In the genomic region with DNA sequence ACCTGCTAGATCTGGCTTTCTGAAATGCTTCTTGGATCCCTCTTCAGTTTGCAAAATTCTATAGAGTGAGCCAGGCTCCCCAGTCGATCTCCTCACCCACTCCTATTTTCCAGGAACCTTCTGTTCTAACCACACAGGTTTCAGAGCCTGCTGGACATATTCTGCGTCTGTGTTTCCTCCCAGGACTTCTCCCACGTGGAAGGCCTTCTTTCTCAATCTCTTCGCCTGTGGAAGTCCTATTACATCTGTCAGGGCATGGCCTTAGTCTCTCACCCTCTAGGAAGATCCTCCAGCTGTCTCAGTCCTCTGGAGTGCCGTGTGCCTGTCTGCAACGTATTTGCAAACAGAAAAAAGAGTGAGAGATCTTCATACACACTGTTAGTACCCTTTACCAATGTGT, we compare ENCODE assay signal across 9 cellular contexts. TPM values are rescaled to one million over a fixed set of nuclear protein-coding genes. Genes with fewer than 3 reads are reported as not detected.
A peak's percentile ranks its signal among the peaks of the same experiment; 100 is the strongest.
DNase-seq lines count a peak whose midpoint lies in the region; ATAC-seq and TF ChIP-seq lines count a peak whose summit lies in the region.
"Had no signal": no experiment of that assay in that cellular context is flagged by ENCODE, and none has a peak within 500 bp of the region (broad histone marks: within the 10 kb centered on the region; RNA-seq: fewer than 3 reads in every experiment).

No MANE protein-coding gene starts in this region.

- H2BK5ac ChIP-seq in mesenchymal stem cell (ENCODE audit: low read depth, low read length, poor library complexity, severe bottlenecking): no peak overlapping the region

- no peak overlapping the region for H3K27ac ChIP-seq in mesenchymal stem cell (ENCODE audit: low read length, poor library complexity, severe bottlenecking)
- peak overlapping the region; percentile 90 to 94 for H3K27ac ChIP-seq in tibial artery

- no peak overlapping the region for H3K4me2 ChIP-seq in mesenchymal stem cell (ENCODE audit: low read length, poor library complexity, severe bottlenecking)

- H3K9me3 ChIP-seq in mesenchymal stem cell (ENCODE audit: control insufficient read depth, low read length) (no peaks in the 10 kb centered on the region), tibial artery (no peaks in the 10 kb centered on the region)

- DNase-seq in activated CD4-positive, alpha-beta T cell treated with anti-CD3 and anti-CD28 coated beads, Interleukin-2, amount 10 ng/mL, durations not matched to agents 24 days and 14 days: no peak
- DNase-seq in activated CD4-positive, alpha-beta T cell treated with anti-CD3 and anti-CD28 coated beads for 4 hours: no peak
- DNase-seq in cardiac fibroblast (ENCODE audit: low read depth in 2 of 2) (peak; percentile 62 to 63), mesenchymal stem cell (peak; percentile 86), tibial artery (peak; percentile 55 to 75), NCI-H446 (lab: John Stamatoyannopoulos, UW) (no peak), DMS79 treated with DMSO at 0.1 percent for 48 hours (lab: John Stamatoyannopoulos, UW) (no peak)
- DNase-seq: NK-92 treated with Interleukin-12 subunit alpha and Interleukin-12 subunit beta, amount 100 ng/mL, for 24 hours had no signal

- no peak overlapping the region for H2BK15ac ChIP-seq in mesenchymal stem cell (ENCODE audit: low read depth, poor library complexity, severe bottlenecking)

- peak overlapping the region; percentile 9 for H3K4me3 Mint-ChIP-seq in activated CD4-positive, alpha-beta T cell treated with anti-CD3 and anti-CD28 coated beads, Interleukin-2, amount 10 ng/mL, durations not matched to agents 24 days and 14 days

- H3K14ac ChIP-seq in mesenchymal stem cell (ENCODE audit: low read length in 2 of 2): no peak overlapping the region

- H2BK120ac ChIP-seq in mesenchymal stem cell (ENCODE audit: low read depth, low read length): no peak overlapping the region

- H3K9me3 Mint-ChIP-seq in activated CD4-positive, alpha-beta T cell treated with anti-CD3 and anti-CD28 coated beads, Interleukin-2, amount 10 ng/mL, durations not matched to agents 24 days and 14 days: no peaks in the 10 kb centered on the region

- ATAC-seq in HG03135 (IDR thresholded peaks at IDR 0.05; ENCODE audit: unreplicated experiment): no peak

- H3K27me3 ChIP-seq in mesenchymal stem cell (ENCODE audit: control insufficient read depth in 1 of 2, insufficient read depth in 1 of 2, low read length in 2 of 2): no peaks in the 10 kb centered on the region
- H3K27me3 ChIP-seq in tibial artery: no peaks in the 10 kb centered on the region

- TF ChIP-seq CTCF in cardiac fibroblast (IDR thresholded peaks at IDR 0.05; ENCODE audit: low read depth, low read length) (no peak), tibial artery (IDR thresholded peaks at IDR 0.05) (no peak)

- no peak overlapping the region for H2AK5ac ChIP-seq in mesenchymal stem cell (ENCODE audit: low read length, severe bottlenecking)

- peaks cover 8% of the 10 kb centered on the region for H3K36me3 Mint-ChIP-seq in activated CD4-positive, alpha-beta T cell treated with anti-CD3 and anti-CD28 coated beads, Interleukin-2, amount 10 ng/mL, durations not matched to agents 24 days and 14 days (ENCODE audit: low read depth)

- H3K23ac ChIP-seq in mesenchymal stem cell (ENCODE audit: low read length in 2 of 2): no peak overlapping the region

- no peaks in the 10 kb centered on the region for H3K27me3 Mint-ChIP-seq in activated CD4-positive, alpha-beta T cell treated with anti-CD3 and anti-CD28 coated beads, Interleukin-2, amount 10 ng/mL, durations not matched to agents 24 days and 14 days

- H2AFZ ChIP-seq in mesenchymal stem cell (ENCODE audit: low read depth, low read length): no peak overlapping the region

- H3K27ac Mint-ChIP-seq in activated CD4-positive, alpha-beta T cell treated with anti-CD3 and anti-CD28 coated beads, Interleukin-2, amount 10 ng/mL, durations not matched to agents 24 days and 14 days: peak overlapping the region; percentile 54

- H3K4me1 ChIP-seq in mesenchymal stem cell (ENCODE audit: control insufficient read depth, insufficient read depth, low read depth, low read length) (peaks cover 26% of the 10 kb centered on the region), tibial artery (peaks cover 0 to 42% (median 23%) of the 10 kb centered on the region in 4 donors)

- H4K8ac ChIP-seq in mesenchymal stem cell (ENCODE audit: low read length): no peak overlapping the region

- no peak overlapping the region for H3K4me3 ChIP-seq in cardiac fibroblast (replicated peaks in 1 of 2; ENCODE audit: low read depth in 2 of 2, low read length in 2 of 2)
- no peak overlapping the region for H3K4me3 ChIP-seq in mesenchymal stem cell (ENCODE audit: insufficient read depth in 1 of 2, low read depth in 1 of 2, low read length in 2 of 2)
- no peak overlapping the region for H3K4me3 ChIP-seq in tibial artery

- peak overlapping the region; percentile 90 for H3K9ac ChIP-seq in mesenchymal stem cell (ENCODE audit: low read length)

- H3K36me3 ChIP-seq in mesenchymal stem cell (ENCODE audit: control insufficient read depth in 1 of 2, insufficient read depth in 2 of 2, low read depth in 1 of 2, low read length in 2 of 2): peaks cover 24 to 25% of the 10 kb centered on the region in 2 experiments
- peaks cover 7 to 8% (median 7%) of the 10 kb centered on the region in 3 donors for H3K36me3 ChIP-seq in tibial artery

- H2BK12ac ChIP-seq in mesenchymal stem cell (ENCODE audit: low read length in 2 of 2): no peak overlapping the region

- no peak overlapping the region for H3K18ac ChIP-seq in mesenchymal stem cell (ENCODE audit: low read depth in 1 of 2, low read length in 2 of 2)

- intact Hi-C loops in activated CD4-positive, alpha-beta T cell treated with anti-CD3 and anti-CD28 coated beads, Interleukin-2, amount 10 ng/mL, durations not matched to agents 24 days and 14 days (cut with micrococcal nuclease): no loop called here
- intact Hi-C loops in tibial artery (cut with DNase I; ENCODE audit: low total_unique reads): loop anchor here (10.0 kb wide), 1 partner anchor 386 kb away; a partner anchor contains a TSS

- H3K4me1 Mint-ChIP-seq in activated CD4-positive, alpha-beta T cell treated with anti-CD3 and anti-CD28 coated beads, Interleukin-2, amount 10 ng/mL, durations not matched to agents 24 days and 14 days: peaks cover 12% of the 10 kb centered on the region

- peaks cover 21% of the 10 kb centered on the region for H3K79me1 ChIP-seq in mesenchymal stem cell (replicated peaks; ENCODE audit: low read length, poor library complexity, severe bottlenecking)

- H4K91ac ChIP-seq in mesenchymal stem cell (ENCODE audit: low read length): no peak overlapping the region

- no peak overlapping the region for H3K4ac ChIP-seq in mesenchymal stem cell (ENCODE audit: low read depth in 1 of 2, low read length in 2 of 2)

- 42% methylated on average over 6 of the region's 6 CpGs for WGBS in mesenchymal stem cell

RNA-seq across cellular contexts. Expression of a gene that starts 1.7 kb away (rescaled TPM):
- 22.3 and 23.1 TPM in 2 replicates for total RNA-seq in activated CD4-positive, alpha-beta T cell treated with anti-CD3 and anti-CD28 coated beads, Interleukin-2, amount 10 ng/mL, durations not matched to agents 24 days and 14 days
- 27.4 TPM for polyA plus RNA-seq in mesenchymal stem cell (2013, experiment 1 of 2)
- 25.0 TPM for polyA plus RNA-seq in mesenchymal stem cell (2013, experiment 2 of 2)

RNA-seq across cellular contexts. Expression of a gene that starts 39.8 kb away (rescaled TPM):
- 106 and 110 TPM in 2 replicates for total RNA-seq in activated CD4-positive, alpha-beta T cell treated with anti-CD3 and anti-CD28 coated beads, Interleukin-2, amount 10 ng/mL, durations not matched to agents 24 days and 14 days
- 42.4 TPM for polyA plus RNA-seq in mesenchymal stem cell (2013, experiment 1 of 2)
- 40.7 TPM for polyA plus RNA-seq in mesenchymal stem cell (2013, experiment 2 of 2)

Comparison
In these comparisons a context has a peak if more than half of its experiments do, and no peak if none do; other contexts are left out.
1. DNase-seq: peak in cardiac fibroblast (2 of 2), mesenchymal stem cell (single experiment) and tibial artery (2 of 2); none in activated CD4-positive, alpha-beta T cell treated with anti-CD3 and anti-CD28 coated beads, Interleukin-2, amount 10 ng/mL, durations not matched to agents 24 days and 14 days (single experiment), activated CD4-positive, alpha-beta T cell treated with anti-CD3 and anti-CD28 coated beads for 4 hours (0 of 2), NCI-H446 (0 of 2) and DMS79 treated with DMSO at 0.1 percent for 48 hours (single experiment).